Comparison of ENCODE assay signal across 34 cellular contexts in the genomic region with DNA sequence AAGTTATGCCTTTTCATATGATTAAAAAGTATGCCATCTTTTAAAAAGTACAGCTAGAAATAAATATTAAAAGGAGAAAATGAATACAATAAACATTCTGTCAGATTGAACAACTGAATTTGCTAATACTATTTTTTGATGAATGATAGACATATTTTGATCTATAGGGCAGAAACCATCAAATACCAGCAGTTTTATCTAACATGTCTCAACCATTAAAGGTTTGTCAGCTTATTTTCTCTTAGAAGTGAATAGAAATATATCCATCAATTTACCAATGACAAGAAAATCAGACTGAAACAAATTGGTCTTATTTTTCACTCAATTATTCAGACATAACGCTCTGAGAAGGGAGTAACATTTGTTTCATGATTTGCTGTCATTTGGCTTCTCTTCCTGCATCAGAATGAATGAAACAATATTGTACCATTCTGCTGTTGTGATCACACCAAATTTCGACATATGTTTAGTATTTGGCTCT.
"Had no signal": no experiment of that assay in that cellular context is flagged by ENCODE, and none has a peak within 500 bp of the region (broad histone marks: within the 10 kb centered on the region; RNA-seq: fewer than 3 reads in every experiment).

No MANE protein-coding gene starts in this region.

- DNase-seq: Karpas-422, Kasumi-1, KG1, MG63, MM.1S, MV-4-11, NCI-H1048, NCI-H1092, NCI-H1092 treated with DMSO at 0.1 percent for 48 hours, NCI-H1105, NCI-H1105 treated with DMSO at 0.1 percent for 48 hours, NCI-H1417, NCI-H1417 treated with DMSO at 0.1 percent for 48 hours, NCI-H1436, NCI-H1436 treated with DMSO at 0.1 percent for 48 hours, NCI-H146, NCI-H1694, NCI-H1694 treated with DMSO at 0.1 percent for 48 hours, NCI-H187, NCI-H187 treated with DMSO at 0.1 percent for 48 hours, NCI-H1930, NCI-H2029, NCI-H2029 treated with DMSO at 0.1 percent for 48 hours, NCI-H2081, NCI-H2081 treated with DMSO at 0.1 percent for 48 hours, NCI-H2107, NCI-H2171, NCI-H2171 treated with DMSO at 0.1 percent for 48 hours, NCI-H2227 treated with DMSO at 0.1 percent for 48 hours, NCI-H226, NCI-H345, NCI-H446 treated with DMSO at 0.1 percent for 48 hours, NCI-H510A had no signal

- H3K27me3 ChIP-seq: MG63 had no signal

- H3K36me3 ChIP-seq: MG63 had no signal

- H3K9ac ChIP-seq: KMS-11 had no signal

- H3K27ac ChIP-seq: KMS-11 had no signal

- H3K4me3 ChIP-seq: MG63 had no signal

- H3K4me2 ChIP-seq: KMS-11 had no signal

- H3K9me3 ChIP-seq: MG63 had no signal
